Comparison of ENCODE assay signal across 8 cellular contexts in genomic region chr4:15654556-15655222, GRCh38. TPM values are rescaled to one million over a fixed set of nuclear protein-coding genes. Genes with fewer than 3 reads are reported as not detected.
DNase-seq lines count a peak whose midpoint lies in the region; ATAC-seq and TF ChIP-seq lines count a peak whose summit lies in the region.

No MANE protein-coding gene starts in this region.

- TF ChIP-seq CTCF in osteoblast (IDR thresholded peaks at IDR 0.05; ENCODE audit: extremely low read depth, low read depth, low read length) = no peak

- peaks cover 55% of the 10 kb centered on the region for H3K79me2 ChIP-seq in osteoblast (ENCODE audit: insufficient read depth, low read length)

- WGBS in urinary bladder = under 1% methylated on average over 68 of the region's 68 CpGs

- intact Hi-C loops in head of caudate nucleus (cut with DNase I) = loop anchor here (5.0 kb wide), 1 partner anchor 177 kb away; no protein-coding TSS in a partner anchor

- H3K9me3 Mint-ChIP-seq in activated T-helper 17 cell treated with anti-CD3 and anti-CD28 coated beads, Interleukin-2, amount 50 U/mL, for 72 hours = no peaks in the 10 kb centered on the region

- ATAC-seq in HG02885 (IDR thresholded peaks at IDR 0.05; ENCODE audit: poor library complexity, unreplicated experiment) = peak; percentile 52
- ATAC-seq in activated T-helper 17 cell treated with anti-CD3 and anti-CD28 coated beads, Interleukin-2, amount 50 U/mL, for 72 hours (replicated peaks) = peak; percentile 67

- H3K4me1 ChIP-seq in osteoblast (ENCODE audit: insufficient read depth, low read length) = peaks cover 51% of the 10 kb centered on the region
- H3K4me1 ChIP-seq in urinary bladder (ENCODE audit: insufficient read depth) = no peaks in the 10 kb centered on the region

- peak overlapping the region; percentile 94 for H3K4me2 ChIP-seq in osteoblast (ENCODE audit: insufficient read depth, low read length)

- H3K36me3 ChIP-seq in osteoblast (ENCODE audit: insufficient read depth, low read length) = no peaks in the 10 kb centered on the region
- H3K36me3 ChIP-seq in urinary bladder (ENCODE audit: insufficient read depth) = no peaks in the 10 kb centered on the region

- H3K4me3 Mint-ChIP-seq in activated T-helper 17 cell treated with anti-CD3 and anti-CD28 coated beads, Interleukin-2, amount 50 U/mL, for 72 hours = peak overlapping the region; percentile 99

- peak overlapping the region; percentile 96 for H3K27ac Mint-ChIP-seq in activated T-helper 17 cell treated with anti-CD3 and anti-CD28 coated beads, Interleukin-2, amount 50 U/mL, for 72 hours

- peaks cover 5% of the 10 kb centered on the region for H3K36me3 Mint-ChIP-seq in activated T-helper 17 cell treated with anti-CD3 and anti-CD28 coated beads, Interleukin-2, amount 50 U/mL, for 72 hours (ENCODE audit: low read depth)

- peaks cover 38% of the 10 kb centered on the region for H3K4me1 Mint-ChIP-seq in activated T-helper 17 cell treated with anti-CD3 and anti-CD28 coated beads, Interleukin-2, amount 50 U/mL, for 72 hours

- H3K9me3 ChIP-seq in osteoblast (ENCODE audit: low read depth, low read length) = no peaks in the 10 kb centered on the region

- H3K27ac ChIP-seq in osteoblast (ENCODE audit: low read depth, low read length) (peak overlapping the region; percentile 97), urinary bladder (ENCODE audit: low read depth) (peak overlapping the region; percentile 97)

- H2AFZ ChIP-seq in osteoblast (ENCODE audit: low read length) = peak overlapping the region; percentile 64

- DNase-seq in activated T-cell treated with anti-CD3 and anti-CD28 coated beads for 1 hour (ENCODE audit: low read depth) (peak; percentile 24), NCI-H226 (peak; percentile 31), head of caudate nucleus (peak in 41 of 42 donors; percentile 46 to 82 (median 65)), osteoblast (ENCODE audit: insufficient read length, low spot score, missing footprints) (peak; percentile 86)
- DNase-seq in activated T-cell treated with anti-CD3 and anti-CD28 coated beads, Interleukin-2, amount 50 U/mL, for 1 hour = no peak

- peaks cover 17% of the 10 kb centered on the region for H4K20me1 ChIP-seq in osteoblast (ENCODE audit: insufficient read depth, low read length)

- no peaks in the 10 kb centered on the region for H3K27me3 Mint-ChIP-seq in activated T-helper 17 cell treated with anti-CD3 and anti-CD28 coated beads, Interleukin-2, amount 50 U/mL, for 72 hours

- peak overlapping the region; percentile 85 for H3K4me3 ChIP-seq in osteoblast (ENCODE audit: insufficient read depth, low read length)
- H3K4me3 ChIP-seq in urinary bladder (ENCODE audit: low read depth, low read length) = peak overlapping the region; percentile 89

- H3K27me3 ChIP-seq in osteoblast (ENCODE audit: insufficient read depth, low read length) = no peaks in the 10 kb centered on the region

RNA-seq across cellular contexts. Expression of gene FBXL5, which starts 0.5 kb away (rescaled TPM):
- total RNA-seq in activated T-helper 17 cell treated with anti-CD3 and anti-CD28 coated beads, Interleukin-2, amount 50 U/mL, for 72 hours = 10 to 100 TPM; 22.4 to 26.3 TPM
- total RNA-seq in osteoblast (108 and 110 TPM in 2 replicates), urinary bladder (211 TPM)
- 75.3 TPM for polyA plus RNA-seq in urinary bladder

RNA-seq across cellular contexts. Expression of gene FAM200B, which starts 26.9 kb away (rescaled TPM):
- total RNA-seq in activated T-helper 17 cell treated with anti-CD3 and anti-CD28 coated beads, Interleukin-2, amount 50 U/mL, for 72 hours = 10 to 100 TPM in 1 of 2 donors, 1 to 10 TPM in 1; 9.2 to 10.3 TPM
- 22.7 and 31.8 TPM in 2 replicates for total RNA-seq in osteoblast
- total RNA-seq in urinary bladder = 42.8 TPM
- 58.4 TPM for polyA plus RNA-seq in urinary bladder

RNA-seq across cellular contexts. Expression of gene BST1, which starts 48.2 kb away (rescaled TPM):
- total RNA-seq in activated T-helper 17 cell treated with anti-CD3 and anti-CD28 coated beads, Interleukin-2, amount 50 U/mL, for 72 hours = under 1 TPM; 0.32 to 0.58 TPM
- total RNA-seq in osteoblast (30.6 and 31.8 TPM in 2 replicates), urinary bladder (23.7 TPM)
- polyA plus RNA-seq in urinary bladder = 21.0 TPM

Comparison
In these comparisons a context has a peak if more than half of its experiments do, and no peak if none do; other contexts are left out.
1. RNA of gene BST1, which starts 48.2 kb away (total RNA-seq): 30.6 to 31.8 TPM in osteoblast and 23.7 TPM in urinary bladder (single experiment); 0.32 to 0.58 TPM in activated T-helper 17 cell treated with anti-CD3 and anti-CD28 coated beads, Interleukin-2, amount 50 U/mL, for 72 hours; every median in the first group is over 10 times any median in the second.